In the genomic region with DNA sequence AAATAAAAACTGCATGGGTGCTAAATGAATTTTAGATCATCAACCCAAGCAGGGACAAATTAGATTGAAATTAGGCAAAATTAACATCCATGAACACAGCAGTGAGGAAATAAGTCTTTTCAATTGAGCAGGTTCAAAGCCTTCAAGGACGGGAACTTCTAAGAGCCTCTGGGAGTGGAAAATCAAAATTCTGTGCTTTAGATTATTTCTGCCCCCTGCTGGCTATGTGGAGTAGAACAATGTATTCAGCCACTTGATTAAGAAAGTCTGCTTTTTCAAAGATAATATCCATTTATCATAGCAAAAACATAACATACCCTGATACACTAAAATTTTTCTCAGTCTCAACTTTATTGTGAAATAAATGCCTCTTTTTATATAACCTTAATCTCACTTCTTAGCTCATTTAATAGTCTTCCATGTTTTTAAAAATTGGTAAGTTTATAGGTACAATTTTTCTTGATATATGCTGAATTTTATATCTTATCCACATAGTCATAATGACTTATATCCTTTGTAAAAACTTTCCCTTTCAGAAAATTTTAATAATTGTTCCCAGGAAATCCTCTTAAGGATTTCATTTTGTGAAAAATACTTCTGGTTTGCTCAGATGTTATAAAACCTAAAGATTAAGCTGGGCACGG, we compare ENCODE assay signal across 8 cellular contexts. TPM values are rescaled to one million over a fixed set of nuclear protein-coding genes. Genes with fewer than 3 reads are reported as not detected.
DNase-seq lines count a peak whose midpoint lies in the region; ATAC-seq and TF ChIP-seq lines count a peak whose summit lies in the region.

No MANE protein-coding gene starts in this region.

- no peaks in the 10 kb centered on the region for H3K79me2 ChIP-seq in DND-41 (ENCODE audit: insufficient read depth, low read length)

- H3K9ac ChIP-seq in DND-41 (ENCODE audit: low read depth, low read length), result no peak overlapping the region

- ATAC-seq in DND-41 (ENCODE audit: insufficient read depth, low read depth) (peak; percentile 66), Right ventricle myocardium superior (ENCODE audit: poor library complexity) (peak; percentile 70), GM19328 (IDR thresholded peaks at IDR 0.05; ENCODE audit: unreplicated experiment) (no peak)

- H3K27me3 ChIP-seq in DND-41 (ENCODE audit: insufficient read depth, low read length, poor library complexity) (no peaks in the 10 kb centered on the region), MG63 (peaks cover 8% of the 10 kb centered on the region)

- DNase-seq in DND-41 (peak; percentile 58), Kasumi-1 (lab: John Stamatoyannopoulos, UW) (peak; percentile 77 to 94), OCI-M2 (lab: John Stamatoyannopoulos, UW; ENCODE audit: unreplicated experiment) (peak; percentile 1), Right ventricle myocardium superior (no peak), renal cortical epithelial cell (ENCODE audit: low read depth) (peak; percentile 68), MG63 (no peak)
- peak; percentile 35 for DNase-seq in activated naive CD4-positive, alpha-beta T cell treated with anti-CD3 and anti-CD28 coated beads, Interleukin-2, amount 50 U/mL, for 16 hours

- no peaks in the 10 kb centered on the region for H3K36me3 ChIP-seq in DND-41 (ENCODE audit: insufficient read depth, low read length)
- H3K36me3 ChIP-seq in MG63, result no peaks in the 10 kb centered on the region

- no peak overlapping the region for H3K4me2 ChIP-seq in DND-41 (ENCODE audit: insufficient read depth, low read length)

- peak; percentile 86 for TF ChIP-seq CTCF in DND-41 (IDR thresholded peaks at IDR 0.05; ENCODE audit: borderline replicate concordance, extremely low read depth, low read length, poor library complexity, severe bottlenecking)

- H3K27ac ChIP-seq in DND-41 (ENCODE audit: low read length), result no peak overlapping the region

- intact Hi-C loops in Right ventricle myocardium superior (cut with DNase I), result loop anchor here (2.0 kb wide), 1 partner anchor 313 kb away; the partner anchor contains the start of gene PITPNC1

- H3K9me3 ChIP-seq in DND-41 (ENCODE audit: insufficient read depth, low read length, severe bottlenecking) (no peaks in the 10 kb centered on the region), MG63 (no peaks in the 10 kb centered on the region)

- H2AFZ ChIP-seq in DND-41 (ENCODE audit: low read depth, low read length), result no peak overlapping the region

- H3K4me3 ChIP-seq in DND-41 (ENCODE audit: low read depth in 1 of 2, low read length in 2 of 2) (no peak overlapping the region), MG63 (no peak overlapping the region)

- no peaks in the 10 kb centered on the region for H4K20me1 ChIP-seq in DND-41 (ENCODE audit: insufficient read depth, low read length)

- H3K4me1 ChIP-seq in DND-41 (ENCODE audit: insufficient read depth, low read length), result no peaks in the 10 kb centered on the region

RNA-seq across cellular contexts. Expression of gene NOL11, which starts 28.1 kb away (rescaled TPM):
- 22.6 TPM for total RNA-seq in Right ventricle myocardium superior
- total RNA-seq in renal cortical epithelial cell, result 42.1 and 49.3 TPM in 2 replicates
- 124 and 125 TPM in 2 replicates for total RNA-seq in MG63 (2014; rRNA removed; shearing (Covaris generic); ENCODE audit: low replicate concordance)

Comparison
In these comparisons a context has a peak if more than half of its experiments do, and no peak if none do; other contexts are left out.
1. DNase-seq: peak in DND-41 (single experiment), Kasumi-1 (2 of 2), OCI-M2 (single experiment), activated naive CD4-positive, alpha-beta T cell treated with anti-CD3 and anti-CD28 coated beads, Interleukin-2, amount 50 U/mL, for 16 hours (single experiment) and renal cortical epithelial cell (single experiment); none in Right ventricle myocardium superior (single experiment) and MG63 (single experiment).